10 cellular contexts compared by ENCODE assay signal in genomic region chr2:238127165-238128060, GRCh38. TPM values are rescaled to one million over a fixed set of nuclear protein-coding genes. Genes with fewer than 3 reads are reported as not detected.
DNase-seq lines count a peak whose midpoint lies in the region; ATAC-seq and TF ChIP-seq lines count a peak whose summit lies in the region.
"Had no signal": no experiment of that assay in that cellular context is flagged by ENCODE, and none has a peak within 500 bp of the region (broad histone marks: within the 10 kb centered on the region; RNA-seq: fewer than 3 reads in every experiment).

No MANE protein-coding gene starts in this region.

- H3K36me3 Mint-ChIP-seq in glutamatergic neuron (ENCODE audit: unreplicated experiment) = no peaks in the 10 kb centered on the region

- no peak overlapping the region for H3K4me3 Mint-ChIP-seq in glutamatergic neuron (ENCODE audit: unreplicated experiment)

- TF ChIP-seq CTCF in glutamatergic neuron (IDR thresholded peaks at IDR 0.05; ENCODE audit: partially characterized antibody, unreplicated experiment) = no peak

- peaks cover 4% of the 10 kb centered on the region for H3K27me3 Mint-ChIP-seq in glutamatergic neuron (ENCODE audit: unreplicated experiment)

- DNase-seq in NCI-H1436 (lab: John Stamatoyannopoulos, UW) (peak; percentile 38), NCI-H1436 treated with DMSO at 0.1 percent for 48 hours (lab: John Stamatoyannopoulos, UW) (no peak), OCI-M1 (lab: John Stamatoyannopoulos, UW) (peak; percentile 40), glutamatergic neuron (peak; percentile 20), smooth muscle cell of the brain vasculature (ENCODE audit: low read depth, low spot score) (peak; percentile 15), NOMO-1 (lab: John Stamatoyannopoulos, UW; ENCODE audit: unreplicated experiment in 2 of 2) (no peak), D341Med (ENCODE audit: low spot score) (no peak)

- no peak for ATAC-seq in HG03469 (IDR thresholded peaks at IDR 0.05; ENCODE audit: unreplicated experiment)

- H3K27ac Mint-ChIP-seq in glutamatergic neuron (ENCODE audit: unreplicated experiment) = no peak overlapping the region

- H3K9me3 Mint-ChIP-seq in glutamatergic neuron (ENCODE audit: unreplicated experiment) = peaks cover 1% of the 10 kb centered on the region

- H3K4me1 Mint-ChIP-seq in glutamatergic neuron (ENCODE audit: low read depth, unreplicated experiment) = peaks cover 3% of the 10 kb centered on the region

RNA-seq across cellular contexts. Expression of gene KLHL30, which starts 11.1 kb away (rescaled TPM):
- total RNA-seq in glutamatergic neuron (ENCODE audit: unreplicated experiment) = 3.5 TPM
- total RNA-seq: H4 had no signal

RNA-seq across cellular contexts. Expression of gene ESPNL, which starts 27.3 kb away (rescaled TPM):
- 0.81 TPM for total RNA-seq in glutamatergic neuron (ENCODE audit: unreplicated experiment)
- total RNA-seq: A172, H4 had no signal

RNA-seq across cellular contexts. Expression of gene ERFE, which starts 31.4 kb away (rescaled TPM):
- total RNA-seq in glutamatergic neuron (ENCODE audit: unreplicated experiment) = 12.2 TPM

Comparison
In these comparisons a context has a peak if more than half of its experiments do, and no peak if none do; other contexts are left out.
1. DNase-seq: peak in NCI-H1436 (single experiment), OCI-M1 (single experiment), glutamatergic neuron (single experiment) and smooth muscle cell of the brain vasculature (single experiment); none in NCI-H1436 treated with DMSO at 0.1 percent for 48 hours (single experiment), NOMO-1 (0 of 2) and D341Med (single experiment).